In genomic region chr4:84258905-84259830, GRCh38 we compare ENCODE assay signal across 8 cellular contexts.
DNase-seq lines count a peak whose midpoint lies in the region; ATAC-seq, FAIRE-seq and TF ChIP-seq lines count a peak whose summit lies in the region.

No MANE protein-coding gene starts in this region.

- H3K27ac ChIP-seq in A549 (no peak overlapping the region), transverse colon (no peak overlapping the region)

- TF ChIP-seq POLR2A in A549 (IDR thresholded peaks at IDR 0.05; ENCODE audit: low read length) (no peak), erythroblast (IDR thresholded peaks at IDR 0.05; ENCODE audit: low read length) (no peak), transverse colon (IDR thresholded peaks at IDR 0.05) (no peak)

- in situ Hi-C loops in transverse colon (cut with MboI; ENCODE audit: low pct_ligation_motif_present in 1 of 4, low pct_unique_long_range_greater_than_20kb in 1 of 4, low sequenced_read_pairs in 3 of 4) = no loop called here

- peak in 1 of 2 experiments; percentile 54; a peak in 2 of 5 replicates for TF ChIP-seq RAD21 in A549 (conservative IDR thresholded peaks at IDR 0.05 in 1 of 2, IDR thresholded peaks at IDR 0.05 in 1 of 2)

- H3K27me3 ChIP-seq in transverse colon = no peaks in the 10 kb centered on the region

- CTCF ChIA-PET in A549 (lab: Yijun Ruan, JAX) = no interaction called here

- no peak for ATAC-seq in A549
- peak; percentile 75 for ATAC-seq in GM18502 (IDR thresholded peaks at IDR 0.05; ENCODE audit: poor library complexity, unreplicated experiment)
- ATAC-seq in HG02759 (IDR thresholded peaks at IDR 0.05; ENCODE audit: unreplicated experiment) = peak; percentile 91

- H3K4me2 ChIP-seq in A549 = no peak overlapping the region

- H3K9me3 ChIP-seq in A549 = peaks cover 10% of the 10 kb centered on the region
- H3K9me3 ChIP-seq in transverse colon = peaks cover 6 to 13% of the 10 kb centered on the region in 2 donors

- intact Hi-C loops in transverse colon (cut with DNase I; ENCODE audit: low total_unique reads) = no loop called here

- TF ChIP-seq CTCF in A549 (IDR thresholded peaks at IDR 0.05) (no peak), transverse colon (IDR thresholded peaks at IDR 0.05) (peak; percentile 31 to 49 (median 44))

- H3K4me3 ChIP-seq in A549 = no peak overlapping the region
- no peak overlapping the region for H3K4me3 ChIP-seq in transverse colon

- no peak for FAIRE-seq in A549 (lab: Jason Lieb, UNC)

- H3K36me3 ChIP-seq in transverse colon = no peaks in the 10 kb centered on the region

- TF ChIP-seq EP300 in A549 (IDR thresholded peaks at IDR 0.05) (no peak), transverse colon (IDR thresholded peaks at IDR 0.05; ENCODE audit: low read depth) (no peak)

- WGBS in A549 (ENCODE audit: missing lambda C conversion rate) = 13% methylated on average over 2 of the region's 2 CpGs
- WGBS in transverse colon (ENCODE audit: low coverage in 1 of 2), 2 donors = 54 to 80% methylated on average over 1 to 2 of the region's 2 CpGs

- H3K4me1 ChIP-seq in A549 = no peaks in the 10 kb centered on the region
- H3K4me1 ChIP-seq in transverse colon = no peaks in the 10 kb centered on the region

- POLR2A ChIA-PET in A549 (lab: Yijun Ruan, JAX) = no interaction called here

- DNase-seq in A549 (ENCODE audit: low read depth in 1 of 2, low spot score in 1 of 2) (peak; percentile 1 to 19), NCI-H748 (lab: John Stamatoyannopoulos, UW; ENCODE audit: unreplicated experiment) (peak; percentile 40), erythroblast (lab: John Stamatoyannopoulos, UW) (peak; percentile 4 to 32), transverse colon (no peak), dedifferentiated amniotic fluid mesenchymal stem cell (ENCODE audit: extremely low spot score) (no peak), NCI-H187 treated with DMSO at 0.1 percent for 48 hours (lab: John Stamatoyannopoulos, UW) (no peak)

TF ChIP-seq in A549, 52 proteins besides CTCF, POLR2A, EP300 and RAD21:
- TF ChIP-seq FOSL2 (IDR thresholded peaks at IDR 0.05) (no peak), FOSL2 (CRISPR knock-in tag; IDR thresholded peaks at IDR 0.05) (no peak), CHD4 (IDR thresholded peaks at IDR 0.05; ENCODE audit: borderline replicate concordance) (no peak), MAFK (IDR thresholded peaks at IDR 0.05; ENCODE audit: partially characterized antibody) (no peak), HOXB5 (CRISPR knock-in tag; IDR thresholded peaks at IDR 0.05) (no peak), USF2 (IDR thresholded peaks at IDR 0.05) (no peak), ZC3H11A (IDR thresholded peaks at IDR 0.05) (no peak), GATA3 (IDR thresholded peaks at IDR 0.05; ENCODE audit: borderline replicate concordance) (no peak), BCL3 (IDR thresholded peaks at IDR 0.05) (no peak), CEBPB (IDR thresholded peaks at IDR 0.05) (no peak), PHF8 (IDR thresholded peaks at IDR 0.05; ENCODE audit: borderline replicate concordance, low read depth) (no peak), HDAC2 (IDR thresholded peaks at IDR 0.05) (no peak), RCOR1 (IDR thresholded peaks at IDR 0.05; ENCODE audit: low read depth, low read length) (no peak), RNF2 (IDR thresholded peaks at IDR 0.05; ENCODE audit: borderline replicate concordance, low read depth) (no peak)
- TF ChIP-seq, protein P1, sequence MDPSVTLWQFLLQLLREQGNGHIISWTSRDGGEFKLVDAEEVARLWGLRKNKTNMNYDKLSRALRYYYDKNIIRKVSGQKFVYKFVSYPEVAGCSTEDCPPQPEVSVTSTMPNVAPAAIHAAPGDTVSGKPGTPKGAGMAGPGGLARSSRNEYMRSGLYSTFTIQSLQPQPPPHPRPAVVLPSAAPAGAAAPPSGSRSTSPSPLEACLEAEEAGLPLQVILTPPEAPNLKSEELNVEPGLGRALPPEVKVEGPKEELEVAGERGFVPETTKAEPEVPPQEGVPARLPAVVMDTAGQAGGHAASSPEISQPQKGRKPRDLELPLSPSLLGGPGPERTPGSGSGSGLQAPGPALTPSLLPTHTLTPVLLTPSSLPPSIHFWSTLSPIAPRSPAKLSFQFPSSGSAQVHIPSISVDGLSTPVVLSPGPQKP (IDR thresholded peaks at IDR 0.05; ENCODE audit: low read depth, low read length) = no peak
- TF ChIP-seq, protein P2, sequence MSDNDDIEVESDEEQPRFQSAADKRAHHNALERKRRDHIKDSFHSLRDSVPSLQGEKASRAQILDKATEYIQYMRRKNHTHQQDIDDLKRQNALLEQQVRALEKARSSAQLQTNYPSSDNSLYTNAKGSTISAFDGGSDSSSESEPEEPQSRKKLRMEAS (IDR thresholded peaks at IDR 0.05) = no peak

Comparison
In these comparisons a context has a peak if more than half of its experiments do, and no peak if none do; other contexts are left out.
1. ATAC-seq: peak in GM18502 (single experiment) and HG02759 (single experiment); none in A549 (0 of 2).
2. DNase-seq: peak in A549 (2 of 2), NCI-H748 (single experiment) and erythroblast (2 of 2); none in transverse colon (single experiment), dedifferentiated amniotic fluid mesenchymal stem cell (single experiment) and NCI-H187 treated with DMSO at 0.1 percent for 48 hours (single experiment).